Comparison of ENCODE assay signal across 20 cellular contexts in the genomic region with DNA sequence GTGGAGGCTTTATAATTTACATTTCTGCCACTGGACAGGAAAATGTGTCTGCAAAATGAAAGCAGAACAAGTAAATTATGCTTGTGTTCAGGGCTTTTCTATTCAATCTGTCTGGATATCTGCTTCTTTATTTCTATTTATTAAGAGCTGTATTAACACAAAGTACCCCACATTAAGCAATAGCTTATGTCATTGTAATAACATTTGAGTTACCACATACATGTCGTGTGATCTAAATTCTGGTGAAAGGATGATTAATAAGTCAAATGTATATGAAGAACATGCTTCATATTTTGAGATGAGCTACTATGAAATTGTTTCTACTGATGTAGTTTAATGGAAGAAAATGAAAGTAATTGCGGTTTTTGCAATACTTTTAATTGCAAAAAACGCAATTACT.
"Had no signal": no experiment of that assay in that cellular context is flagged by ENCODE, and none has a peak within 500 bp of the region (broad histone marks: within the 10 kb centered on the region; RNA-seq: fewer than 3 reads in every experiment).

No MANE protein-coding gene starts in this region.

- H3K27ac ChIP-seq: ascending aorta, epithelial cell of prostate, heart left ventricle, pancreas, thoracic aorta, upper lobe of left lung had no signal

- DNase-seq: activated CD4-positive, alpha-beta T cell treated with anti-CD3 and anti-CD28 coated beads for 1 hour; activated T-cell treated with anti-CD3 and anti-CD28 coated beads, Interleukin-2, amount 50 U/mL, for 1 hour; cerebellar nuclear complex; cortex of kidney; endodermal cell; heart left ventricle; islet precursor cell; left cardiac atrium; pancreas; spleen; stimulated activated CD4-positive, alpha-beta T cell treated with anti-CD3 and anti-CD28 coated beads, Interleukin-4, amount 100 ng/mL, for 24 hours; stimulated activated naive CD4-positive, alpha-beta T cell treated with Interleukin-2 at 50 U/mL for 16 hours; T-cell; upper lobe of left lung had no signal

- H3K4me3 ChIP-seq: ascending aorta, heart left ventricle, pancreas, spleen, thoracic aorta, upper lobe of left lung had no signal

- H3K36me3 ChIP-seq: ascending aorta, heart left ventricle, pancreas, spleen, thoracic aorta, upper lobe of left lung had no signal

- H3K9me3 ChIP-seq: ascending aorta, heart left ventricle, pancreas, spleen, thoracic aorta, upper lobe of left lung had no signal

- ATAC-seq: activated naive CD4-positive, alpha-beta T cell treated with anti-CD3 and anti-CD28 coated beads, Interleukin-2, amount 50 U/mL, for 72 hours; activated T-helper 17 cell treated with anti-CD3 and anti-CD28 coated beads, Interleukin-2, amount 50 U/mL, for 72 hours; heart left ventricle; left cardiac atrium; pancreas; sciatic nerve; T-cell had no signal

- H3K27me3 ChIP-seq: ascending aorta, heart left ventricle, pancreas, spleen, upper lobe of left lung had no signal

- H3K4me1 ChIP-seq: ascending aorta, pancreas had no signal
